In genomic region chr15:51982770-51983103, GRCh38 we compare ENCODE assay signal across 15 cellular contexts. TPM values are rescaled to one million over a fixed set of nuclear protein-coding genes. Genes with fewer than 3 reads are reported as not detected.
DNase-seq lines count a peak whose midpoint lies in the region; ATAC-seq lines count a peak whose summit lies in the region.
"Had no signal": no experiment of that assay in that cellular context is flagged by ENCODE, and none has a peak within 500 bp of the region (broad histone marks: within the 10 kb centered on the region; RNA-seq: fewer than 3 reads in every experiment).

No MANE protein-coding gene starts in this region.

- no peaks in the 10 kb centered on the region for H3K27me3 ChIP-seq in ACC112 (ENCODE audit: insufficient read depth, low read length)
- H3K27me3 ChIP-seq: neutrophil, Peyer's patch, right lobe of liver, testis had no signal

- H3K36me3 Mint-ChIP-seq in T-helper 17 cell (ENCODE audit: low read depth) = no peaks in the 10 kb centered on the region
- no peaks in the 10 kb centered on the region for H3K36me3 Mint-ChIP-seq in activated CD8-positive, alpha-beta T cell treated with anti-CD3 and anti-CD28 coated beads, Interleukin-2, amount 10 ng/mL, durations not matched to agents 7 days and 5 days (ENCODE audit: low read depth)
- H3K36me3 Mint-ChIP-seq: activated naive CD4-positive, alpha-beta T cell treated with anti-CD3 and anti-CD28 coated beads, Interleukin-2, amount 10 ng/mL, durations not matched to agents 7 days and 5 days had no signal

- H3K36me3 ChIP-seq in ACC112 (ENCODE audit: insufficient read depth, low read length) = no peaks in the 10 kb centered on the region
- H3K36me3 ChIP-seq: neutrophil, Peyer's patch, right lobe of liver had no signal

- peaks cover 14% of the 10 kb centered on the region for H3K4me1 Mint-ChIP-seq in T-helper 17 cell
- H3K4me1 Mint-ChIP-seq in activated CD8-positive, alpha-beta T cell treated with anti-CD3 and anti-CD28 coated beads, Interleukin-2, amount 10 ng/mL, durations not matched to agents 7 days and 5 days (ENCODE audit: low read depth) = peaks cover 16% of the 10 kb centered on the region

- H3K4me3 ChIP-seq in ACC112 (ENCODE audit: low read depth, low read length) = no peak overlapping the region
- H3K4me3 ChIP-seq: testis had no signal

- peak overlapping the region; percentile 43 for H2AFZ ChIP-seq in ACC112 (ENCODE audit: low read length, unreplicated experiment)

- POLR2A ChIA-PET in activated CD8-positive, alpha-beta T cell treated with anti-CD3 and anti-CD28 coated beads, Interleukin-2, amount 10 ng/mL, durations not matched to agents 7 days and 5 days (lab: Charles Lee) = no interaction called here

- ATAC-seq in T-helper 17 cell = no peak
- ATAC-seq in left colon = peak; percentile 40
- ATAC-seq in activated CD8-positive, alpha-beta T cell treated with anti-CD3 and anti-CD28 coated beads, Interleukin-2, amount 10 ng/mL, durations not matched to agents 7 days and 5 days = no peak
- no peak for ATAC-seq in GM18502 (IDR thresholded peaks at IDR 0.05; ENCODE audit: poor library complexity, unreplicated experiment)

- intact Hi-C loops in left colon (cut with DNase I, micrococcal nuclease) = loop anchor here in 1 of 2 donors (5.0 to 10.0 kb wide), 2 partner anchors 100 to 152 kb away; no protein-coding TSS in a partner anchor

- H3K27ac ChIP-seq in ACC112 (ENCODE audit: low read depth, low read length) = peak overlapping the region; percentile 95
- no peak overlapping the region for H3K27ac ChIP-seq in caudate nucleus (ENCODE audit: low read depth, low read length)
- H3K27ac ChIP-seq: neutrophil had no signal

- H3K4me1 ChIP-seq in ACC112 (ENCODE audit: control insufficient read depth, insufficient read depth, low read length, unreplicated experiment) = peaks cover 15% of the 10 kb centered on the region
- H3K4me1 ChIP-seq: Peyer's patch had no signal

- no peaks in the 10 kb centered on the region for H3K79me2 ChIP-seq in ACC112 (ENCODE audit: control insufficient read depth, insufficient read depth, low read length, unreplicated experiment)

- no peak overlapping the region for H3K4me3 Mint-ChIP-seq in T-helper 17 cell
- no peak overlapping the region for H3K4me3 Mint-ChIP-seq in activated CD8-positive, alpha-beta T cell treated with anti-CD3 and anti-CD28 coated beads, Interleukin-2, amount 10 ng/mL, durations not matched to agents 7 days and 5 days

- DNase-seq in HT-29 (ENCODE audit: low spot score) = peak; percentile 72
- no peak for DNase-seq in T-helper 17 cell
- DNase-seq in left colon = no peak
- DNase-seq in caudate nucleus (lab: John Stamatoyannopoulos, UW) = no peak
- no peak for DNase-seq in DMS79 (lab: John Stamatoyannopoulos, UW)
- no peak for DNase-seq in activated CD8-positive, alpha-beta T cell treated with anti-CD3 and anti-CD28 coated beads, Interleukin-2, amount 10 ng/mL, durations not matched to agents 7 days and 5 days
- DNase-seq: activated B cell treated with CpG ODN at 0.5 μM for 24 hours, right lobe of liver, testis had no signal

- H3K9me3 Mint-ChIP-seq in activated CD8-positive, alpha-beta T cell treated with anti-CD3 and anti-CD28 coated beads, Interleukin-2, amount 10 ng/mL, durations not matched to agents 7 days and 5 days (ENCODE audit: insufficient read depth) = no peaks in the 10 kb centered on the region
- H3K9me3 Mint-ChIP-seq: activated B cell treated with CpG ODN at 0.5 μM for 24 hours; activated naive CD4-positive, alpha-beta T cell treated with anti-CD3 and anti-CD28 coated beads, Interleukin-2, amount 10 ng/mL, durations not matched to agents 7 days and 5 days; dendritic cell treated with granulocyte-macrophage colony-stimulating factor and Interleukin-4, amounts not matched to agents 40 ng/mL and 50 ng/mL, for 4 days had no signal

- H3K9me3 ChIP-seq in T-helper 17 cell (ENCODE audit: control insufficient read depth, low read length, poor library complexity, severe bottlenecking) = no peaks in the 10 kb centered on the region
- H3K9me3 ChIP-seq: neutrophil, Peyer's patch, right lobe of liver, testis had no signal

- H3K27ac Mint-ChIP-seq in T-helper 17 cell = peak overlapping the region; percentile 95
- no peak overlapping the region for H3K27ac Mint-ChIP-seq in activated CD8-positive, alpha-beta T cell treated with anti-CD3 and anti-CD28 coated beads, Interleukin-2, amount 10 ng/mL, durations not matched to agents 7 days and 5 days
- H3K27ac Mint-ChIP-seq: activated B cell treated with CpG ODN at 0.5 μM for 24 hours had no signal

- CTCF ChIA-PET in activated CD8-positive, alpha-beta T cell treated with anti-CD3 and anti-CD28 coated beads, Interleukin-2, amount 10 ng/mL, durations not matched to agents 7 days and 5 days (lab: Charles Lee) = no interaction called here

- no peaks in the 10 kb centered on the region for H3K27me3 Mint-ChIP-seq in T-helper 17 cell
- no peaks in the 10 kb centered on the region for H3K27me3 Mint-ChIP-seq in activated CD8-positive, alpha-beta T cell treated with anti-CD3 and anti-CD28 coated beads, Interleukin-2, amount 10 ng/mL, durations not matched to agents 7 days and 5 days (ENCODE audit: low read depth)
- H3K27me3 Mint-ChIP-seq: activated B cell treated with CpG ODN at 0.5 μM for 24 hours; dendritic cell treated with granulocyte-macrophage colony-stimulating factor and Interleukin-4, amounts not matched to agents 40 ng/mL and 50 ng/mL, for 4 days had no signal

RNA-seq across cellular contexts. Expression of gene LEO1, which starts 11.2 kb away (rescaled TPM):
- total RNA-seq in HT-29 (2014; rRNA removed; shearing (Covaris generic)) = 14.6 and 16.7 TPM in 2 replicates
- total RNA-seq in T-helper 17 cell = 1 to 10 TPM; 8.8 to 9.4 TPM
- 10 to 100 TPM; 23.7 to 25.3 TPM for total RNA-seq in left colon
- 10 to 100 TPM; 30.3 to 33.4 TPM for total RNA-seq in activated CD8-positive, alpha-beta T cell treated with anti-CD3 and anti-CD28 coated beads, Interleukin-2, amount 10 ng/mL, durations not matched to agents 7 days and 5 days

RNA-seq across cellular contexts. Expression of gene MAPK6, which starts 36.3 kb away (rescaled TPM):
- 22.8 and 24.5 TPM in 2 replicates for total RNA-seq in HT-29 (2014; rRNA removed; shearing (Covaris generic))
- total RNA-seq in T-helper 17 cell = 10 to 100 TPM; 36.8 to 45.6 TPM
- 10 to 100 TPM; 68.8 to 75.5 TPM for total RNA-seq in left colon
- 10 to 100 TPM; 26.5 to 31.8 TPM for total RNA-seq in activated CD8-positive, alpha-beta T cell treated with anti-CD3 and anti-CD28 coated beads, Interleukin-2, amount 10 ng/mL, durations not matched to agents 7 days and 5 days
